17 cellular contexts compared by ENCODE assay signal in the genomic region with DNA sequence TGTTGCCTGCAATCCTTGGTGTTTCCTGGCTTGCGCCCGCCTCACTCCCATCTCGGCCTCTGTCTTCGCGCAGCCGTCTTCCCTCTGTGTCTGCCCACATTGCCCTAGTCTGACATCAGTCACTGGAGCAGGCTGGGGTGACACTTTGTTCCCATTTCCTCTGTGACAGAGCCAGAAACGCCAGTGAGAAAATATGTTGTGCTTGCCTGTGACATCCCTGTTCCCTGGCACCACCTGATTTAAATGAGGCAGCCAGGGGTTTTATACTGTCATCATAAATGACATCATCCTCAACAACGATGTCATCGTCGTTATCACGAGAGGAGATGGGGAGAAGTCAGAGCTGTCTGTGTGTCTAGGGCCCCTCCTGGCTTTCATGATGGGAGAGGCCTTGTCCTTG.
DNase-seq lines count a peak whose midpoint lies in the region; ATAC-seq lines count a peak whose summit lies in the region.
"Had no signal": no experiment of that assay in that cellular context is flagged by ENCODE, and none has a peak within 500 bp of the region (broad histone marks: within the 10 kb centered on the region; RNA-seq: fewer than 3 reads in every experiment).

No MANE protein-coding gene starts in this region.

- H3K9me3 Mint-ChIP-seq in activated naive CD8-positive, alpha-beta T cell treated with anti-CD3 and anti-CD28 coated beads, Interleukin-2, amount 50 U/mL, for 24 hours: no peaks in the 10 kb centered on the region
- H3K9me3 Mint-ChIP-seq: activated B cell treated with CpG ODN at 0.5 μM for 24 hours; activated naive CD4-positive, alpha-beta T cell treated with anti-CD3 and anti-CD28 coated beads for 36 hours; CD8-positive, alpha-beta T cell; immature natural killer cell; naive thymus-derived CD8-positive, alpha-beta T cell had no signal

- H3K36me3 Mint-ChIP-seq in activated naive CD8-positive, alpha-beta T cell treated with anti-CD3 and anti-CD28 coated beads, Interleukin-2, amount 50 U/mL, for 24 hours (ENCODE audit: low read depth): no peaks in the 10 kb centered on the region
- H3K36me3 Mint-ChIP-seq: CD8-positive, alpha-beta T cell; immature natural killer cell; naive thymus-derived CD8-positive, alpha-beta T cell had no signal

- H3K27me3 Mint-ChIP-seq in activated naive CD8-positive, alpha-beta T cell treated with anti-CD3 and anti-CD28 coated beads, Interleukin-2, amount 50 U/mL, for 24 hours: peaks cover 2% of the 10 kb centered on the region
- H3K27me3 Mint-ChIP-seq: activated B cell treated with CpG ODN at 0.5 μM for 24 hours had no signal

- in situ Hi-C loops in KBM-7 (cut with MboI; ENCODE audit: low pct_unique_long_range_greater_than_20kb, low sequenced_read_pairs): no loop called here

- H3K27ac Mint-ChIP-seq in activated naive CD8-positive, alpha-beta T cell treated with anti-CD3 and anti-CD28 coated beads, Interleukin-2, amount 50 U/mL, for 24 hours: no peak overlapping the region
- H3K27ac Mint-ChIP-seq: activated B cell treated with CpG ODN at 0.5 μM for 24 hours; activated naive CD4-positive, alpha-beta T cell treated with anti-CD3 and anti-CD28 coated beads for 36 hours; CD8-positive, alpha-beta T cell; endodermal cell; immature natural killer cell; mesothelial cell of epicardium had no signal

- DNase-seq in NCI-H748 (lab: John Stamatoyannopoulos, UW; ENCODE audit: unreplicated experiment): peak; percentile 2
- no peak for DNase-seq in NCI-H748 treated with DMSO at 0.1 percent for 48 hours (lab: John Stamatoyannopoulos, UW)
- peak; percentile 33 for DNase-seq in cerebellar cortex (ENCODE audit: low spot score)
- DNase-seq in medulla oblongata (ENCODE audit: extremely low spot score): peak; percentile 12
- peak; percentile 42 for DNase-seq in superior temporal gyrus (ENCODE audit: extremely low spot score)
- no peak for DNase-seq in activated naive CD8-positive, alpha-beta T cell treated with anti-CD3 and anti-CD28 coated beads, Interleukin-2, amount 50 U/mL, for 24 hours
- DNase-seq in KBM-7: no peak
- DNase-seq in NCI-H1930 (lab: John Stamatoyannopoulos, UW): no peak
- DNase-seq: activated B cell treated with CpG ODN at 0.5 μM for 24 hours, foreskin melanocyte, immature natural killer cell, left lung had no signal

- peaks cover 13% of the 10 kb centered on the region for H3K4me1 Mint-ChIP-seq in activated naive CD8-positive, alpha-beta T cell treated with anti-CD3 and anti-CD28 coated beads, Interleukin-2, amount 50 U/mL, for 24 hours
- H3K4me1 Mint-ChIP-seq: activated B cell treated with CpG ODN at 0.5 μM for 24 hours, endodermal cell, immature natural killer cell, mesothelial cell of epicardium had no signal

- H3K4me3 Mint-ChIP-seq in activated naive CD8-positive, alpha-beta T cell treated with anti-CD3 and anti-CD28 coated beads, Interleukin-2, amount 50 U/mL, for 24 hours: no peak overlapping the region
- H3K4me3 Mint-ChIP-seq: activated B cell treated with CpG ODN at 0.5 μM for 24 hours; activated naive CD4-positive, alpha-beta T cell treated with anti-CD3 and anti-CD28 coated beads for 36 hours; CD8-positive, alpha-beta T cell; endodermal cell; immature natural killer cell; mesothelial cell of epicardium; naive thymus-derived CD8-positive, alpha-beta T cell had no signal

- no peak for ATAC-seq in activated naive CD8-positive, alpha-beta T cell treated with anti-CD3 and anti-CD28 coated beads, Interleukin-2, amount 50 U/mL, for 24 hours

Comparison
In these comparisons a context has a peak if more than half of its experiments do, and no peak if none do; other contexts are left out.
1. DNase-seq: peak in NCI-H748 (single experiment), cerebellar cortex (single experiment), medulla oblongata (single experiment) and superior temporal gyrus (single experiment); none in NCI-H748 treated with DMSO at 0.1 percent for 48 hours (single experiment), activated naive CD8-positive, alpha-beta T cell treated with anti-CD3 and anti-CD28 coated beads, Interleukin-2, amount 50 U/mL, for 24 hours (single experiment), KBM-7 (single experiment) and NCI-H1930 (0 of 2).